ENCODE assay signal across 1 cellular context in the genomic region with DNA sequence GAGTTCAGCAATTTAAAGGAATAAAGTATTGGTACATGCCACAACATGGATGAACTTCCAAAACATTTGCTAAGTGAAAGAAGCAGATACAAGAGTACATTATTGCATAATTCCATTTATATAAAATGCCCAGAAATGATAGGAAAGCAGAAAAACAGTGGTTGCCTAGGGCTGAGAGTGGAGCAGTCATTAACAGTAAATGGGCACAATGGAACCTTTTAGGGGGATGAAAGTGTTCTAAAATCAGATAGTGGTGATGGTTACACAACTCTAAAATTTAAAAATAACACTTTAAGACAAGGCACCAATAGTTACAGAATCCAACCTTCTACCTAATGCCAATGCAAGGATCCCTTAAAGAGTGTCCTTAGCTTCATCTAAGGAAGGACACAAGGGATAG.
TF ChIP-seq lines count a peak whose summit lies in the region.

No MANE protein-coding gene starts in this region.

TF ChIP-seq in K562, 482 proteins besides CTCF, POLR2A, EP300 and RAD21 (continued from another document):
- TF ChIP-seq RCOR1 (IDR thresholded peaks at IDR 0.05; ENCODE audit: borderline replicate concordance in 1 of 2, low read depth in 2 of 2, low read length in 2 of 2) (no peak), ZBTB8A (IDR thresholded peaks at IDR 0.05; ENCODE audit: partially characterized antibody) (no peak)
- TF ChIP-seq, protein P1, sequence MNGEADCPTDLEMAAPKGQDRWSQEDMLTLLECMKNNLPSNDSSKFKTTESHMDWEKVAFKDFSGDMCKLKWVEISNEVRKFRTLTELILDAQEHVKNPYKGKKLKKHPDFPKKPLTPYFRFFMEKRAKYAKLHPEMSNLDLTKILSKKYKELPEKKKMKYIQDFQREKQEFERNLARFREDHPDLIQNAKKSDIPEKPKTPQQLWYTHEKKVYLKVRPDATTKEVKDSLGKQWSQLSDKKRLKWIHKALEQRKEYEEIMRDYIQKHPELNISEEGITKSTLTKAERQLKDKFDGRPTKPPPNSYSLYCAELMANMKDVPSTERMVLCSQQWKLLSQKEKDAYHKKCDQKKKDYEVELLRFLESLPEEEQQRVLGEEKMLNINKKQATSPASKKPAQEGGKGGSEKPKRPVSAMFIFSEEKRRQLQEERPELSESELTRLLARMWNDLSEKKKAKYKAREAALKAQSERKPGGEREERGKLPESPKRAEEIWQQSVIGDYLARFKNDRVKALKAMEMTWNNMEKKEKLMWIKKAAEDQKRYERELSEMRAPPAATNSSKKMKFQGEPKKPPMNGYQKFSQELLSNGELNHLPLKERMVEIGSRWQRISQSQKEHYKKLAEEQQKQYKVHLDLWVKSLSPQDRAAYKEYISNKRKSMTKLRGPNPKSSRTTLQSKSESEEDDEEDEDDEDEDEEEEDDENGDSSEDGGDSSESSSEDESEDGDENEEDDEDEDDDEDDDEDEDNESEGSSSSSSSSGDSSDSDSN (IDR thresholded peaks at IDR 0.05; ENCODE audit: borderline replicate concordance in 1 of 2, low read depth in 2 of 2, low read length in 2 of 2) = no peak
- TF ChIP-seq, protein P2, sequence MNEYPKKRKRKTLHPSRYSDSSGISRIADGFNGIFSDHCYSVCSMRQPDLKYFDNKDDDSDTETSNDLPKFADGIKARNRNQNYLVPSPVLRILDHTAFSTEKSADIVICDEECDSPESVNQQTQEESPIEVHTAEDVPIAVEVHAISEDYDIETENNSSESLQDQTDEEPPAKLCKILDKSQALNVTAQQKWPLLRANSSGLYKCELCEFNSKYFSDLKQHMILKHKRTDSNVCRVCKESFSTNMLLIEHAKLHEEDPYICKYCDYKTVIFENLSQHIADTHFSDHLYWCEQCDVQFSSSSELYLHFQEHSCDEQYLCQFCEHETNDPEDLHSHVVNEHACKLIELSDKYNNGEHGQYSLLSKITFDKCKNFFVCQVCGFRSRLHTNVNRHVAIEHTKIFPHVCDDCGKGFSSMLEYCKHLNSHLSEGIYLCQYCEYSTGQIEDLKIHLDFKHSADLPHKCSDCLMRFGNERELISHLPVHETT (CRISPR knock-in tag; conservative IDR thresholded peaks at IDR 0.05 in 1 of 2, IDR thresholded peaks at IDR 0.05 in 1 of 2) = no peak
